ENCODE assay signal across 6 cellular contexts in genomic region chr9:8589476-8589875, GRCh38.
"Had no signal": no experiment of that assay in that cellular context is flagged by ENCODE, and none has a peak within 500 bp of the region (broad histone marks: within the 10 kb centered on the region; RNA-seq: fewer than 3 reads in every experiment).

No MANE protein-coding gene starts in this region.

- ATAC-seq: GM23338, HepG2 had no signal

- H3K4me3 ChIP-seq: GM23338 had no signal

- H3K27ac ChIP-seq: HL-60 had no signal

- DNase-seq: H9, HCEC 1CT, KBM-7 had no signal
